Comparison of ENCODE assay signal across 10 cellular contexts in genomic region chr9:134433909-134434895, GRCh38.
DNase-seq lines count a peak whose midpoint lies in the region; ATAC-seq, FAIRE-seq and TF ChIP-seq lines count a peak whose summit lies in the region.
"Had no signal": no experiment of that assay in that cellular context is flagged by ENCODE, and none has a peak within 500 bp of the region (broad histone marks: within the 10 kb centered on the region; RNA-seq: fewer than 3 reads in every experiment).

No MANE protein-coding gene starts in this region.

- no peaks in the 10 kb centered on the region for H3K79me2 ChIP-seq in endothelial cell of umbilical vein (ENCODE audit: control insufficient read depth, insufficient read depth, low read length)

- WGBS in testis, 2 donors: 64 to 70% methylated on average over 12 to 29 of the region's 30 CpGs

- no peak for DNase-seq in RWPE1 (ENCODE audit: low spot score)
- DNase-seq in endothelial cell of umbilical vein (ENCODE audit: low read depth, low spot score): no peak
- no peak for DNase-seq in mucosa of descending colon
- DNase-seq in testis: no peak
- DNase-seq in NAMALWA (ENCODE audit: low spot score): no peak
- no peak for DNase-seq in SIG-M5 (lab: John Stamatoyannopoulos, UW)
- DNase-seq in DMS79 (lab: John Stamatoyannopoulos, UW): no peak
- DNase-seq in NCI-H2227 treated with DMSO at 0.1 percent for 48 hours (lab: John Stamatoyannopoulos, UW): no peak
- DNase-seq: activated CD8-positive, alpha-beta T cell treated with anti-CD3 and anti-CD28 coated beads for 36 hours; stimulated activated CD4-positive, alpha-beta T cell treated with anti-CD3 and anti-CD28 coated beads, Interleukin-12 subunit alpha, Interleukin-12 subunit beta, amount 100 ng/mL, for 4 hours had no signal

- no peak for TF ChIP-seq POLR2A in endothelial cell of umbilical vein (IDR thresholded peaks at IDR 0.05; ENCODE audit: low read depth, low read length)
- TF ChIP-seq POLR2A in testis (IDR thresholded peaks at IDR 0.05): no peak

- peaks cover 7% of the 10 kb centered on the region for H3K4me1 ChIP-seq in endothelial cell of umbilical vein (ENCODE audit: control insufficient read depth, extremely low read depth, insufficient read depth, low read length)
- peaks cover 8% of the 10 kb centered on the region for H3K4me1 ChIP-seq in mucosa of descending colon (ENCODE audit: low read depth)
- peaks cover 58% of the 10 kb centered on the region for H3K4me1 ChIP-seq in testis

- no peak overlapping the region for H3K4me2 ChIP-seq in endothelial cell of umbilical vein (ENCODE audit: insufficient read depth, low read length)

- no TSS peak for BruUV-seq in endothelial cell of umbilical vein (replicated peaks; lab: Mats Ljungman, UMichigan)

- POLR2A ChIA-PET in RWPE1 (lab: Yijun Ruan, JAX; ENCODE audit: low non-redundant PET): no interaction called here
- POLR2A ChIA-PET in endothelial cell of umbilical vein (lab: Charles Lee): interaction anchor here (0.5 kb wide), 1 partner anchor 270 kb away, joined by 6 read pairs; no protein-coding TSS in a partner anchor

- H3K4me3 ChIP-seq in endothelial cell of umbilical vein (replicated peaks in 1 of 3; ENCODE audit: insufficient read depth in 1 of 3, low read depth in 1 of 3, low read length in 3 of 3): no peak overlapping the region
- no peak overlapping the region for H3K4me3 ChIP-seq in mucosa of descending colon
- no peak overlapping the region for H3K4me3 ChIP-seq in testis

- H3K27ac ChIP-seq in RWPE1 (peak overlapping the region; percentile 100), endothelial cell of umbilical vein (ENCODE audit: insufficient read depth, low read depth, low read length) (peak overlapping the region; percentile 24), testis (peak overlapping the region; percentile 85 to 88)

- no peaks in the 10 kb centered on the region for H3K27me3 ChIP-seq in endothelial cell of umbilical vein (ENCODE audit: control insufficient read depth in 2 of 2, insufficient read depth in 2 of 2, low read length in 2 of 2)
- H3K27me3 ChIP-seq in testis: no peaks in the 10 kb centered on the region

- CTCF ChIA-PET in RWPE1 (lab: Yijun Ruan, JAX) (interaction anchor here (1.2 to 2.7 kb wide), 3 partner anchors 9 to 264 kb away, joined by 9 to 27 read pairs (median 9); no protein-coding TSS in a partner anchor), endothelial cell of umbilical vein (lab: Charles Lee) (interaction anchor here (0.6 to 2.3 kb wide), 19 partner anchors 9 to 270 kb away, joined by 3 to 21 read pairs (median 5); partner anchors contain the start of gene RNU6ATAC)

- no peak overlapping the region for H3K9ac ChIP-seq in endothelial cell of umbilical vein (replicated peaks; ENCODE audit: extremely low read depth, insufficient read depth, low read length)

- peaks cover 4 to 9% of the 10 kb centered on the region in 2 experiments for H3K36me3 ChIP-seq in endothelial cell of umbilical vein (ENCODE audit: control insufficient read depth in 2 of 2, extremely low read depth in 1 of 2, insufficient read depth in 2 of 2, low read length in 2 of 2)
- no peaks in the 10 kb centered on the region for H3K36me3 ChIP-seq in mucosa of descending colon (ENCODE audit: low read depth)
- no peaks in the 10 kb centered on the region for H3K36me3 ChIP-seq in testis (ENCODE audit: low read depth, missing control alignments)

- H4K20me1 ChIP-seq in endothelial cell of umbilical vein (replicated peaks; ENCODE audit: control insufficient read depth, extremely low read depth, insufficient read depth, low read length): no peaks in the 10 kb centered on the region

- dilution Hi-C loops in endothelial cell of umbilical vein (cut with MboI; ENCODE audit: extremely low pct_ligation_motif_present, low sequenced_read_pairs): no loop called here

- intact Hi-C loops in endothelial cell of umbilical vein (cut with micrococcal nuclease): loop anchor here (2.0 kb wide), 4 partner anchors 19 to 107 kb away; partner anchors contain the start of gene RXRA
- intact Hi-C loops in mucosa of descending colon (cut with DNase I, micrococcal nuclease): no loop called here
- intact Hi-C loops in testis (cut with DNase I; ENCODE audit: low total_unique reads): no loop called here

- no peaks in the 10 kb centered on the region for H3K9me1 ChIP-seq in endothelial cell of umbilical vein (replicated peaks; ENCODE audit: control insufficient read depth, extremely low read depth, insufficient read depth, low read length)

- no peaks in the 10 kb centered on the region for H3K9me3 ChIP-seq in endothelial cell of umbilical vein (replicated peaks; ENCODE audit: control insufficient read depth, insufficient read depth, low read length)
- no peaks in the 10 kb centered on the region for H3K9me3 ChIP-seq in mucosa of descending colon
- no peaks in the 10 kb centered on the region for H3K9me3 ChIP-seq in testis

- FAIRE-seq in endothelial cell of umbilical vein (lab: Jason Lieb, UNC): no peak

- TF ChIP-seq CTCF in RWPE1 (conservative IDR thresholded peaks at IDR 0.05; ENCODE audit: low read depth) (no peak), endothelial cell of umbilical vein (IDR thresholded peaks at IDR 0.05; ENCODE audit: extremely low read depth in 1 of 2, insufficient read depth in 1 of 2, low read depth in 1 of 2, low read length in 2 of 2) (no peak), mucosa of descending colon (IDR thresholded peaks at IDR 0.05) (no peak), testis (IDR thresholded peaks at IDR 0.05) (no peak)

- peak; percentile 3 for ATAC-seq in mucosa of descending colon
- ATAC-seq: activated CD8-positive, alpha-beta T cell treated with anti-CD3 and anti-CD28 coated beads for 36 hours had no signal

- H2AFZ ChIP-seq in endothelial cell of umbilical vein (ENCODE audit: low read depth, low read length): no peak overlapping the region

TF ChIP-seq in endothelial cell of umbilical vein, 7 proteins besides CTCF, POLR2A, EP300 and RAD21:
- TF ChIP-seq JUN (IDR thresholded peaks at IDR 0.05; ENCODE audit: borderline replicate concordance, insufficient read depth, insufficient read length, low read depth) (no peak), FOS (IDR thresholded peaks at IDR 0.05; ENCODE audit: borderline replicate concordance, insufficient read depth, low read length) (no peak), GATA2 (IDR thresholded peaks at IDR 0.05; ENCODE audit: insufficient read depth, insufficient read length, low read depth, low read length) (no peak), EZH2 (IDR thresholded peaks at IDR 0.05; ENCODE audit: borderline replicate concordance, low read depth, low read length, severe bottlenecking) (no peak), MYC (IDR thresholded peaks at IDR 0.05; ENCODE audit: low read depth, low read length) (no peak), MAX (IDR thresholded peaks at IDR 0.05; ENCODE audit: insufficient read depth, insufficient read length) (no peak), POLR2AphosphoS5 (IDR thresholded peaks at IDR 0.05; ENCODE audit: insufficient read depth, low read depth, low read length) (no peak)
TF ChIP-seq in endothelial cell of umbilical vein: peak in this region for 0.

Comparison
In these comparisons a context has a peak if more than half of its experiments do, and no peak if none do; other contexts are left out.
1. H3K27ac ChIP-seq: peak in every context shown above with its lines; median percentile 100 in RWPE1; 86 in testis; 24 in endothelial cell of umbilical vein.